Comparison of ENCODE assay signal across 8 cellular contexts in genomic region chr4:1345905-1346780, GRCh38. TPM values are rescaled to one million over a fixed set of nuclear protein-coding genes. Genes with fewer than 3 reads are reported as not detected.
DNase-seq lines count a peak whose midpoint lies in the region; ATAC-seq, FAIRE-seq and TF ChIP-seq lines count a peak whose summit lies in the region.

No MANE protein-coding gene starts in this region.

- intact Hi-C loops in breast epithelium (cut with DNase I; ENCODE audit: low total_unique reads), result loop anchor here (1.0 kb wide), 1 partner anchor 98 kb away; no protein-coding TSS in a partner anchor

- no peaks in the 10 kb centered on the region for H3K9me1 ChIP-seq in keratinocyte (ENCODE audit: control insufficient read depth, extremely low read depth, insufficient read depth, low read length)

- H3K4me2 ChIP-seq in keratinocyte (ENCODE audit: control insufficient read depth, extremely low read depth, insufficient read depth, low read depth, low read length), result peak overlapping the region; percentile 79

- H3K9ac ChIP-seq in HUES48 (ENCODE audit: low read depth, low read length) (peak overlapping the region; percentile 55; the same call in 1 of the 2 replicates), keratinocyte (ENCODE audit: control insufficient read depth, extremely low read depth, insufficient read depth, low read length) (peak overlapping the region; percentile 92)

- peaks cover 16% of the 10 kb centered on the region for H3K36me3 ChIP-seq in HUES48 (ENCODE audit: control insufficient read depth, insufficient read depth, low read length)
- no peaks in the 10 kb centered on the region for H3K36me3 ChIP-seq in breast epithelium
- peaks cover 18 to 19% of the 10 kb centered on the region in 2 experiments for H3K36me3 ChIP-seq in keratinocyte (ENCODE audit: control insufficient read depth in 2 of 2, extremely low read depth in 1 of 2, insufficient read depth in 2 of 2, low read length in 2 of 2)

- H3K27ac ChIP-seq in HUES48 (ENCODE audit: low read depth, low read length) (peak overlapping the region; percentile 85), breast epithelium (peak overlapping the region; percentile 97 to 99), keratinocyte (ENCODE audit: control insufficient read depth, insufficient read depth, low read length) (peak overlapping the region; percentile 69)

- dilution Hi-C loops in keratinocyte (cut with MboI; ENCODE audit: extremely low pct_ligation_motif_present, low sequenced_read_pairs), result no loop called here

- no peak for FAIRE-seq in keratinocyte (lab: Jason Lieb, UNC)

- peak; percentile 88 for DNase-seq in DMS53 (lab: John Stamatoyannopoulos, UW)
- DNase-seq in T1000 (lab: John Stamatoyannopoulos, UW), result peak; percentile 34
- peak; percentile 39 to 68 for DNase-seq in breast epithelium (ENCODE audit: low spot score in 2 of 2)
- no peak for DNase-seq in keratinocyte (ENCODE audit: low read depth, low spot score)
- DNase-seq in stimulated activated CD4-positive, alpha-beta T cell treated with anti-CD3 and anti-CD28 coated beads, Interleukin-15, amount 100 ng/mL, for 1 hour (ENCODE audit: low read depth in 1 of 2, low spot score in 1 of 2), result peak; percentile 16 to 35
- no peak for DNase-seq in NCI-H2107 (lab: John Stamatoyannopoulos, UW)

- H3K4me1 ChIP-seq in HUES48 (ENCODE audit: control insufficient read depth, insufficient read depth, low read length), result 0 out of 2 replicates have a peak, but pooled peaks cover 5% of the 10 kb centered on the region
- peaks cover 3 to 11% of the 10 kb centered on the region in 2 donors for H3K4me1 ChIP-seq in breast epithelium
- peaks cover 9% of the 10 kb centered on the region for H3K4me1 ChIP-seq in keratinocyte (ENCODE audit: control insufficient read depth, extremely low read depth, insufficient read depth, low read length)

- no peak for TF ChIP-seq POLR2A in breast epithelium (IDR thresholded peaks at IDR 0.05)

- ATAC-seq in GM19438 (IDR thresholded peaks at IDR 0.05; ENCODE audit: low read depth, unreplicated experiment), result peak; percentile 31

- H3K27me3 ChIP-seq in HUES48 (ENCODE audit: control insufficient read depth, insufficient read depth, low read length) (no peaks in the 10 kb centered on the region), breast epithelium (no peaks in the 10 kb centered on the region), keratinocyte (ENCODE audit: control insufficient read depth, extremely low read depth, insufficient read depth, low read length) (no peaks in the 10 kb centered on the region)

- H3K79me2 ChIP-seq in keratinocyte (ENCODE audit: control insufficient read depth, insufficient read depth, low read length), result peaks cover 26% of the 10 kb centered on the region

- H2AFZ ChIP-seq in keratinocyte (ENCODE audit: control insufficient read depth, low read length), result peak overlapping the region; percentile 27

- no peaks in the 10 kb centered on the region for H3K9me3 ChIP-seq in HUES48 (ENCODE audit: control insufficient read depth, insufficient read depth, low read length)
- no peaks in the 10 kb centered on the region for H3K9me3 ChIP-seq in breast epithelium
- H3K9me3 ChIP-seq in keratinocyte (ENCODE audit: control insufficient read depth, low read depth, low read length), result no peaks in the 10 kb centered on the region

- H4K20me1 ChIP-seq in keratinocyte (ENCODE audit: control insufficient read depth, extremely low read depth, insufficient read depth, low read length), result no peaks in the 10 kb centered on the region

- TF ChIP-seq CTCF in breast epithelium (IDR thresholded peaks at IDR 0.05), result peak in 1 of 3 donors; percentile 17
- TF ChIP-seq CTCF in keratinocyte (optimal IDR thresholded peaks at IDR 0.05 in 1 of 3, IDR thresholded peaks at IDR 0.05 in 1 of 3, conservative IDR thresholded peaks at IDR 0.05 in 1 of 3; ENCODE audit: extremely low read depth in 1 of 3, insufficient read depth in 2 of 3, low read length in 3 of 3), result peak in 1 of 3 experiments; percentile 30

- H3K4me3 ChIP-seq in HUES48 (ENCODE audit: low read depth, low read length), result peak overlapping the region; percentile 82
- H3K4me3 ChIP-seq in breast epithelium, result peak overlapping the region; percentile 81 to 93 (median 92)
- peak overlapping the region; percentile 64 to 89 (median 86) for H3K4me3 ChIP-seq in keratinocyte (ENCODE audit: control insufficient read depth in 2 of 3, extremely low read depth in 1 of 3, insufficient read depth in 2 of 3, low read depth in 1 of 3, low read length in 3 of 3)

RNA-seq across cellular contexts. Expression of gene UVSSA, which starts 0.9 kb away (rescaled TPM):
- total RNA-seq in breast epithelium, result 10 to 100 TPM; 13.9 to 22.9 (median 14.3) TPM
- polyA plus RNA-seq in keratinocyte, result 4.3 to 6.2 TPM (median 4.7 TPM) in 3 replicates
- polyA plus RNA-seq in keratinocyte (2011; ENCODE audit: low read depth), result 2.1 TPM
- 2.9 and 4.5 TPM in 2 replicates for polyA plus RNA-seq in keratinocyte (2011; cell fraction: cytosol; rRNA removed)
- polyA plus RNA-seq in keratinocyte (2011; cell fraction: nucleus; rRNA removed), result 22.8 and 31.7 TPM in 2 replicates
- 5.5 and 6.2 TPM in 2 replicates for polyA plus RNA-seq in keratinocyte (2012; ENCODE audit: low replicate concordance)
- polyA minus RNA-seq in keratinocyte, result 8.6 to 12.1 TPM (median 10.3 TPM) in 3 replicates
- polyA minus RNA-seq in keratinocyte (2011; cell fraction: cytosol; rRNA and poly(A)+ RNA removed), result 6.7 TPM
- 15.9 and 20.5 TPM in 2 replicates for polyA minus RNA-seq in keratinocyte (2011; cell fraction: nucleus; rRNA and poly(A)+ RNA removed)

RNA-seq across cellular contexts. Expression of gene MAEA, which starts 56.5 kb away (rescaled TPM):
- 10 to 100 TPM; 49.9 to 76.7 (median 62.3) TPM for total RNA-seq in breast epithelium
- polyA plus RNA-seq in keratinocyte, result 89.7 to 106 TPM (median 106 TPM) in 3 replicates
- 73.2 TPM for polyA plus RNA-seq in keratinocyte (2011; ENCODE audit: low read depth)
- polyA plus RNA-seq in keratinocyte (2011; cell fraction: cytosol; rRNA removed), result 61.8 and 93.8 TPM in 2 replicates
- 139 and 153 TPM in 2 replicates for polyA plus RNA-seq in keratinocyte (2011; cell fraction: nucleus; rRNA removed)
- polyA plus RNA-seq in keratinocyte (2012; ENCODE audit: low replicate concordance), result 47.3 and 90.6 TPM in 2 replicates
- 54.2 to 174 TPM (median 60.2 TPM) in 3 replicates for polyA minus RNA-seq in keratinocyte
- polyA minus RNA-seq in keratinocyte (2011; cell fraction: cytosol; rRNA and poly(A)+ RNA removed), result 148 TPM
- 90.4 and 91.3 TPM in 2 replicates for polyA minus RNA-seq in keratinocyte (2011; cell fraction: nucleus; rRNA and poly(A)+ RNA removed)

Comparison
In these comparisons a context has a peak if more than half of its experiments do, and no peak if none do; other contexts are left out.
1. DNase-seq: peak in DMS53 (single experiment), T1000 (single experiment), breast epithelium (2 of 2) and stimulated activated CD4-positive, alpha-beta T cell treated with anti-CD3 and anti-CD28 coated beads, Interleukin-15, amount 100 ng/mL, for 1 hour (2 of 2); none in keratinocyte (single experiment) and NCI-H2107 (single experiment).
2. Peak in every context shown above with its lines, with median percentiles within 50 percentile points of each other: H3K27ac ChIP-seq and H3K4me3 ChIP-seq.